ENCODE assay signal across 8 cellular contexts in genomic region chr10:17454801-17455520, GRCh38. TPM values are rescaled to one million over a fixed set of nuclear protein-coding genes. Genes with fewer than 3 reads are reported as not detected.
DNase-seq lines count a peak whose midpoint lies in the region; ATAC-seq and TF ChIP-seq lines count a peak whose summit lies in the region.

No MANE protein-coding gene starts in this region.

- H3K36me3 ChIP-seq in mucosa of descending colon (ENCODE audit: low read depth), result no peaks in the 10 kb centered on the region

- H3K9me3 Mint-ChIP-seq in CD14-positive monocyte, result peaks cover 2 to 11% (median 6%) of the 10 kb centered on the region in 7 donors

- ATAC-seq in HG02759 (IDR thresholded peaks at IDR 0.05; ENCODE audit: unreplicated experiment) (peak; percentile 30), mucosa of descending colon (peak; percentile 3)

- DNase-seq in CD14-positive monocyte (ENCODE audit: low spot score) (no peak), astrocyte of the cerebellum (ENCODE audit: low read depth) (no peak), mucosa of descending colon (no peak), mucosa of gallbladder (ENCODE audit: low spot score) (no peak), NCI-H128 (lab: John Stamatoyannopoulos, UW; ENCODE audit: unreplicated experiment) (no peak), DMS 273 (lab: John Stamatoyannopoulos, UW; ENCODE audit: unreplicated experiment) (no peak), GM13976 (ENCODE audit: low spot score) (no peak)

- peak overlapping the region; percentile 83 to 94 for H3K4me3 Mint-ChIP-seq in CD14-positive monocyte

- TF ChIP-seq CTCF in CD14-positive monocyte (IDR thresholded peaks at IDR 0.05) (no peak), astrocyte of the cerebellum (IDR thresholded peaks at IDR 0.05; ENCODE audit: low read depth, low read length, missing control alignments) (no peak), mucosa of descending colon (IDR thresholded peaks at IDR 0.05) (no peak), GM13976 (IDR thresholded peaks at IDR 0.05; ENCODE audit: borderline replicate concordance, control extremely low read depth, extremely low read depth, insufficient read depth, missing control alignments) (no peak)

- peaks cover 8% of the 10 kb centered on the region for H3K4me1 ChIP-seq in mucosa of descending colon (ENCODE audit: low read depth)

- H3K27me3 Mint-ChIP-seq in CD14-positive monocyte (ENCODE audit: low read depth in 3 of 3), result peaks cover 21 to 28% (median 25%) of the 10 kb centered on the region in 3 donors

- H3K4me3 ChIP-seq in astrocyte of the cerebellum (ENCODE audit: low read depth, low read length) (peak overlapping the region; percentile 78), mucosa of descending colon (no peak overlapping the region)

- in situ Hi-C loops in astrocyte of the cerebellum (cut with HindIII; ENCODE audit: low sequenced_read_pairs), result no loop called here
- in situ Hi-C loops in GM13976 (cut with MboI; ENCODE audit: low sequenced_read_pairs, unreplicated experiment), result no loop called here

- H3K27ac Mint-ChIP-seq in CD14-positive monocyte, result peak overlapping the region in 3 of 7 donors; percentile 42 to 79 (median 75)

- peaks cover 2 to 8% of the 10 kb centered on the region in 2 donors for H3K36me3 Mint-ChIP-seq in CD14-positive monocyte

- intact Hi-C loops in CD14-positive monocyte (cut with micrococcal nuclease), result no loop called here
- intact Hi-C loops in mucosa of descending colon (cut with DNase I, micrococcal nuclease), result no loop called here

- H3K4me1 Mint-ChIP-seq in CD14-positive monocyte, result peaks cover 25% of the 10 kb centered on the region

- H3K9me3 ChIP-seq in mucosa of descending colon, result no peaks in the 10 kb centered on the region

RNA-seq across cellular contexts. Expression of gene ST8SIA6, which starts 0.6 kb away (rescaled TPM):
- under 1 TPM in 1 of 2 donors, not detected in 1; 0.11 TPM for polyA plus RNA-seq in CD14-positive monocyte
- total RNA-seq in mucosa of descending colon (1 to 10 TPM; 1.6 to 4.2 (median 2.2) TPM), mucosa of gallbladder (0.92 TPM)
